ENCODE assay signal across 9 cellular contexts in genomic region chr14:94036328-94037167, GRCh38. TPM values are rescaled to one million over a fixed set of nuclear protein-coding genes. Genes with fewer than 3 reads are reported as not detected.
DNase-seq lines count a peak whose midpoint lies in the region; FAIRE-seq and TF ChIP-seq lines count a peak whose summit lies in the region.
"Had no signal": no experiment of that assay in that cellular context is flagged by ENCODE, and none has a peak within 500 bp of the region (broad histone marks: within the 10 kb centered on the region; RNA-seq: fewer than 3 reads in every experiment).

No MANE protein-coding gene starts in this region.

- H3K9me3 Mint-ChIP-seq in HFFc6 = no peaks in the 10 kb centered on the region

- H3K4me1 ChIP-seq in breast epithelium (no peaks in the 10 kb centered on the region), kidney (ENCODE audit: control insufficient read depth in 1 of 2, insufficient read depth in 1 of 2, low read depth in 1 of 2, low read length in 2 of 2) (no peaks in the 10 kb centered on the region)
- H3K4me1 ChIP-seq: BLaER1 had no signal

- H3K4me3 Mint-ChIP-seq in HFFc6 = no peak overlapping the region

- H3K9ac ChIP-seq in kidney (ENCODE audit: low read length in 2 of 2) = no peak overlapping the region
- H3K9ac ChIP-seq: BLaER1 had no signal

- no peaks in the 10 kb centered on the region for H3K36me3 Mint-ChIP-seq in HFFc6 (ENCODE audit: low read depth)

- TF ChIP-seq CTCF in HFFc6 (IDR thresholded peaks at IDR 0.05) = peak; percentile 95
- peak; percentile 76 for TF ChIP-seq CTCF in NB4 (IDR thresholded peaks at IDR 0.05; ENCODE audit: low read depth, low read length)
- TF ChIP-seq CTCF in WI38 (IDR thresholded peaks at IDR 0.05; ENCODE audit: low read depth, low read length) = peak; percentile 95
- TF ChIP-seq CTCF in breast epithelium (IDR thresholded peaks at IDR 0.05) = peak; percentile 60 to 81 (median 75)
- TF ChIP-seq CTCF in kidney (IDR thresholded peaks at IDR 0.05; ENCODE audit: borderline replicate concordance, extremely low read depth, insufficient read depth) = peak; percentile 88

- DNase-seq in NCI-H1417 (lab: John Stamatoyannopoulos, UW) = peak in 2 of 3 experiments; percentile 36 to 39
- no peak for DNase-seq in NCI-H1417 treated with DMSO at 0.1 percent for 48 hours (lab: John Stamatoyannopoulos, UW)
- peak; percentile 80 for DNase-seq in HFFc6
- peak; percentile 66 for DNase-seq in NB4 (ENCODE audit: low read depth)
- peak; percentile 30 to 65 for DNase-seq in breast epithelium (ENCODE audit: low spot score in 2 of 2)
- DNase-seq in kidney = no peak
- DNase-seq in stimulated activated CD4-positive, alpha-beta T cell treated with anti-CD3 and anti-CD28 coated beads, Interleukin-4, amount 100 ng/mL, for 1 hour = peak; percentile 76

- H3K4me1 Mint-ChIP-seq in HFFc6 (ENCODE audit: low read depth) = peaks cover 17% of the 10 kb centered on the region

- no peak overlapping the region for H3K27ac Mint-ChIP-seq in HFFc6

- no peaks in the 10 kb centered on the region for H3K27me3 ChIP-seq in breast epithelium
- H3K27me3 ChIP-seq: BLaER1 had no signal

- no peak for FAIRE-seq in kidney (lab: Jason Lieb, UNC)

- peaks cover 4% of the 10 kb centered on the region; the same call in 1 of the 2 replicates for H3K27me3 Mint-ChIP-seq in HFFc6 (ENCODE audit: insufficient read depth)

- H3K4me3 ChIP-seq in NB4 (ENCODE audit: low read depth, low read length) (no peak overlapping the region), WI38 (ENCODE audit: low read depth, low read length) (no peak overlapping the region), breast epithelium (no peak overlapping the region), kidney (ENCODE audit: low read length in 2 of 2) (no peak overlapping the region)
- H3K4me3 ChIP-seq: BLaER1 had no signal

- H3K9me3 ChIP-seq in breast epithelium = no peaks in the 10 kb centered on the region
- no peaks in the 10 kb centered on the region for H3K9me3 ChIP-seq in kidney (ENCODE audit: control insufficient read depth in 1 of 2, low read length in 2 of 2)

- H3K36me3 ChIP-seq in breast epithelium (no peaks in the 10 kb centered on the region), kidney (ENCODE audit: control insufficient read depth in 1 of 2, insufficient read depth in 2 of 2, low read length in 2 of 2) (no peaks in the 10 kb centered on the region)

- intact Hi-C loops in breast epithelium (cut with DNase I; ENCODE audit: low total_unique reads) (loop anchor here (10.0 kb wide), 1 partner anchor 88 kb away; the partner anchor contains the start of gene IFI27L2), kidney (cut with DNase I) (no loop called here)

- H3K27ac ChIP-seq in breast epithelium = no peak overlapping the region
- H3K27ac ChIP-seq in kidney (ENCODE audit: low read depth in 2 of 2, low read length in 2 of 2) = no peak overlapping the region
- H3K27ac ChIP-seq: BLaER1 had no signal

- no peak for TF ChIP-seq POLR2A in NB4 (IDR thresholded peaks at IDR 0.05; ENCODE audit: extremely low read depth, insufficient read length)
- TF ChIP-seq POLR2A in breast epithelium (IDR thresholded peaks at IDR 0.05) = no peak

RNA-seq across cellular contexts. Expression of gene OTUB2, which starts 10.4 kb away (rescaled TPM):
- total RNA-seq in HFFc6 (2021; fragmentation: NEBNext Ultra II Directional; extraction: Animal tissue kit (Norgen Biotek cat#: 25700)) = 1 to 10 TPM in 4 of 6 experiments, under 1 TPM in 2; 0.77 to 1.8 (median 1.2) TPM
- 1 to 10 TPM in 1 of 3 donors, under 1 TPM in 2; 0.64 to 1.6 (median 0.73) TPM for total RNA-seq in breast epithelium
- total RNA-seq in kidney = 1.1 TPM
- polyA plus RNA-seq in kidney (ENCODE audit: insufficient read depth, low read depth, low replicate concordance) = 1.6 TPM

RNA-seq across cellular contexts. Expression of gene CCDC197, which starts 39.4 kb away (rescaled TPM):
- total RNA-seq in HFFc6 (2021; fragmentation: NEBNext Ultra II Directional; extraction: Animal tissue kit (Norgen Biotek cat#: 25700)) = not detected
- total RNA-seq in breast epithelium (not detected), kidney (not detected)
- polyA plus RNA-seq in kidney (ENCODE audit: insufficient read depth, low read depth, low replicate concordance) = not detected

RNA-seq across cellular contexts. Expression of gene DDX24, which starts 44.5 kb away (rescaled TPM):
- 100 to 1,000 TPM; 167 to 191 (median 187) TPM for total RNA-seq in HFFc6 (2021; fragmentation: NEBNext Ultra II Directional; extraction: Animal tissue kit (Norgen Biotek cat#: 25700))
- total RNA-seq in breast epithelium (100 to 1,000 TPM; 156 to 201 (median 172) TPM), kidney (193 TPM)
- polyA plus RNA-seq in kidney (ENCODE audit: insufficient read depth, low read depth, low replicate concordance) = 139 TPM

RNA-seq across cellular contexts. Expression of gene IFI27L1, which starts 44.6 kb away (rescaled TPM):
- total RNA-seq in HFFc6 (2021; fragmentation: NEBNext Ultra II Directional; extraction: Animal tissue kit (Norgen Biotek cat#: 25700)) = 10 to 100 TPM; 22.3 to 28.2 (median 23.7) TPM
- 10 to 100 TPM in 2 of 3 donors, 1 to 10 TPM in 1; 6.6 to 14.5 (median 10.6) TPM for total RNA-seq in breast epithelium
- 22.5 TPM for total RNA-seq in kidney
- 30.6 TPM for polyA plus RNA-seq in kidney (ENCODE audit: insufficient read depth, low read depth, low replicate concordance)

Comparison
In these comparisons a context has a peak if more than half of its experiments do, and no peak if none do; other contexts are left out.
1. DNase-seq: peak in NCI-H1417 (2 of 3), HFFc6 (single experiment), NB4 (single experiment), breast epithelium (2 of 2) and stimulated activated CD4-positive, alpha-beta T cell treated with anti-CD3 and anti-CD28 coated beads, Interleukin-4, amount 100 ng/mL, for 1 hour (single experiment); none in NCI-H1417 treated with DMSO at 0.1 percent for 48 hours (single experiment) and kidney (single experiment).
2. Peak in every context shown above with its lines, with median percentiles within 50 percentile points of each other: CTCF ChIP-seq.